Comparison of ENCODE assay signal across 25 cellular contexts in genomic region chr4:108115168-108115526, GRCh38. TPM values are rescaled to one million over a fixed set of nuclear protein-coding genes. Genes with fewer than 3 reads are reported as not detected.
DNase-seq lines count a peak whose midpoint lies in the region; ATAC-seq and TF ChIP-seq lines count a peak whose summit lies in the region.
"Had no signal": no experiment of that assay in that cellular context is flagged by ENCODE, and none has a peak within 500 bp of the region (broad histone marks: within the 10 kb centered on the region; RNA-seq: fewer than 3 reads in every experiment).

No MANE protein-coding gene starts in this region.

- H3K4me1 ChIP-seq in CD8-positive, alpha-beta T cell (ENCODE audit: insufficient read depth, low read length) = peaks cover 98% of the 10 kb centered on the region
- H3K4me1 ChIP-seq: gastrocnemius medialis, testis had no signal

- CTCF ChIA-PET in activated CD4-positive, alpha-beta memory T cell treated with anti-CD3 and anti-CD28 coated beads for 36 hours (lab: Charles Lee) = interaction anchor here (0.8 to 2.7 kb wide), 3 partner anchors 85 to 96 kb away, joined by 3 to 6 read pairs (median 6); no protein-coding TSS in a partner anchor
- CTCF ChIA-PET in activated CD4-positive, alpha-beta memory T cell treated with anti-CD3 and anti-CD28 coated beads, Interleukin-2, amount 10 ng/mL, durations not matched to agents 7 days and 5 days (lab: Charles Lee) = interaction anchor here (1.1 to 1.8 kb wide), 3 partner anchors 16 to 458 kb away, joined by 3 to 6 read pairs (median 3); no protein-coding TSS in a partner anchor
- CTCF ChIA-PET in CD8-positive, alpha-beta T cell (lab: Charles Lee) = interaction anchor here (0.6 to 2.8 kb wide), 10 partner anchors 9 to 96 kb away, joined by 3 to 8 read pairs (median 4); no protein-coding TSS in a partner anchor

- H3K9me3 ChIP-seq in CD8-positive, alpha-beta T cell (ENCODE audit: low read length) = no peaks in the 10 kb centered on the region
- H3K9me3 ChIP-seq: adrenal gland, gastrocnemius medialis, HAP-1, pancreas, testis had no signal

- peaks cover 96% of the 10 kb centered on the region for H3K4me1 Mint-ChIP-seq in activated CD4-positive, alpha-beta memory T cell treated with anti-CD3 and anti-CD28 coated beads for 36 hours (ENCODE audit: low read depth)
- H3K4me1 Mint-ChIP-seq in activated CD4-positive, alpha-beta memory T cell treated with anti-CD3 and anti-CD28 coated beads, Interleukin-2, amount 10 ng/mL, durations not matched to agents 7 days and 5 days = peaks cover 88% of the 10 kb centered on the region
- peaks cover 92% of the 10 kb centered on the region for H3K4me1 Mint-ChIP-seq in CD8-positive, alpha-beta T cell (ENCODE audit: low read depth)
- H3K4me1 Mint-ChIP-seq in activated T-helper 2 cell treated with anti-CD3 and anti-CD28 coated beads, Interferon-gamma antibody, Interleukin-2, Interleukin-4, amounts not matched to agents 10 μg/mL and 5 μg/mL and 100 μg/mL, durations not matched to agents 14 hours and 24 hours and 36 hours (ENCODE audit: low read depth) = peaks cover 87% of the 10 kb centered on the region
- peaks cover 83 to 86% of the 10 kb centered on the region in 2 donors for H3K4me1 Mint-ChIP-seq in natural killer cell

- no peaks in the 10 kb centered on the region for H3K9me3 Mint-ChIP-seq in activated CD4-positive, alpha-beta memory T cell treated with anti-CD3 and anti-CD28 coated beads for 36 hours
- no peaks in the 10 kb centered on the region for H3K9me3 Mint-ChIP-seq in activated CD4-positive, alpha-beta memory T cell treated with anti-CD3 and anti-CD28 coated beads, Interleukin-2, amount 10 ng/mL, durations not matched to agents 7 days and 5 days
- no peaks in the 10 kb centered on the region for H3K9me3 Mint-ChIP-seq in CD8-positive, alpha-beta T cell
- H3K9me3 Mint-ChIP-seq in activated T-helper 2 cell treated with anti-CD3 and anti-CD28 coated beads, Interferon-gamma antibody, Interleukin-2, Interleukin-4, amounts not matched to agents 10 μg/mL and 5 μg/mL and 100 μg/mL, durations not matched to agents 14 hours and 24 hours and 36 hours = no peaks in the 10 kb centered on the region
- H3K9me3 Mint-ChIP-seq in natural killer cell = no peaks in the 10 kb centered on the region
- H3K9me3 Mint-ChIP-seq: naive B cell; stimulated activated memory B cell treated with anti-CD40 and anti-IgM and Interleukin-4, amounts not matched to agents 10 μg/mL and 1 μg/mL and 100 μg/mL, for 72 hours had no signal

- no peak for TF ChIP-seq CTCF in CD8-positive, alpha-beta T cell (IDR thresholded peaks at IDR 0.05)
- TF ChIP-seq CTCF in natural killer cell (IDR thresholded peaks at IDR 0.05) = no peak

- peak overlapping the region; percentile 9 for H3K4me3 Mint-ChIP-seq in activated CD4-positive, alpha-beta memory T cell treated with anti-CD3 and anti-CD28 coated beads for 36 hours
- H3K4me3 Mint-ChIP-seq in activated CD4-positive, alpha-beta memory T cell treated with anti-CD3 and anti-CD28 coated beads, Interleukin-2, amount 10 ng/mL, durations not matched to agents 7 days and 5 days = no peak overlapping the region
- peak overlapping the region; percentile 32 for H3K4me3 Mint-ChIP-seq in CD8-positive, alpha-beta T cell
- no peak overlapping the region for H3K4me3 Mint-ChIP-seq in activated T-helper 2 cell treated with anti-CD3 and anti-CD28 coated beads, Interferon-gamma antibody, Interleukin-2, Interleukin-4, amounts not matched to agents 10 μg/mL and 5 μg/mL and 100 μg/mL, durations not matched to agents 14 hours and 24 hours and 36 hours (ENCODE audit: low read depth)
- H3K4me3 Mint-ChIP-seq in natural killer cell = peak overlapping the region; percentile 45
- H3K4me3 Mint-ChIP-seq: stimulated activated memory B cell treated with anti-CD40 and anti-IgM and Interleukin-4, amounts not matched to agents 10 μg/mL and 1 μg/mL and 100 μg/mL, for 72 hours had no signal

- intact Hi-C loops in activated CD4-positive, alpha-beta memory T cell treated with anti-CD3 and anti-CD28 coated beads for 36 hours (cut with micrococcal nuclease) = no loop called here
- intact Hi-C loops in CD8-positive, alpha-beta T cell (cut with DNase I, micrococcal nuclease) = loop anchor here (2.0 to 10.0 kb wide), 2 partner anchors 30 to 80 kb away; no protein-coding TSS in a partner anchor
- intact Hi-C loops in activated T-helper 2 cell treated with anti-CD3 and anti-CD28 coated beads, Interferon-gamma antibody, Interleukin-2, Interleukin-4, amounts not matched to agents 10 μg/mL and 5 μg/mL and 100 μg/mL, durations not matched to agents 14 hours and 24 hours and 36 hours (cut with micrococcal nuclease) = loop anchor here (2.0 to 5.0 kb wide), 2 partner anchors 318 to 507 kb away; partner anchors contain the start of gene RPL34
- intact Hi-C loops in natural killer cell (cut with micrococcal nuclease) = loop anchor here (5.0 kb wide), 1 partner anchor 57 kb away; no protein-coding TSS in a partner anchor

- no peak for DNase-seq in activated CD4-positive, alpha-beta memory T cell treated with anti-CD3 and anti-CD28 coated beads for 36 hours
- no peak for DNase-seq in activated CD4-positive, alpha-beta memory T cell treated with anti-CD3 and anti-CD28 coated beads, Interleukin-2, amount 10 ng/mL, durations not matched to agents 7 days and 5 days
- no peak for DNase-seq in CD8-positive, alpha-beta T cell
- no peak for DNase-seq in activated T-helper 2 cell treated with anti-CD3 and anti-CD28 coated beads, Interferon-gamma antibody, Interleukin-2, Interleukin-4, amounts not matched to agents 10 μg/mL and 5 μg/mL and 100 μg/mL, durations not matched to agents 14 hours and 24 hours and 36 hours (ENCODE audit: low spot score)
- DNase-seq in natural killer cell = no peak
- no peak for DNase-seq in NCI-H510A (lab: John Stamatoyannopoulos, UW)
- DNase-seq: ACHN; activated CD4-positive, alpha-beta T cell treated with anti-CD3 and anti-CD28 coated beads, Interleukin-2, amount 50 U/mL, for 4 hours; adrenal gland; brain microvascular endothelial cell; gastrocnemius medialis; hippocampal formation; mesendoderm; MM.1S; NCI-H1436; pancreas; stimulated activated CD4-positive, alpha-beta T cell treated with anti-CD3 and anti-CD28 coated beads, Interleukin-2, amount 100 ng/mL, for 48 hours; SW 1271; testis had no signal

- H3K27ac ChIP-seq in CD8-positive, alpha-beta T cell (ENCODE audit: low read depth, low read length) = no peak overlapping the region
- H3K27ac ChIP-seq: brain microvascular endothelial cell, gastrocnemius medialis, pancreas, testis had no signal

- no peak overlapping the region for H3K4me3 ChIP-seq in CD8-positive, alpha-beta T cell (ENCODE audit: low read depth, low read length)
- H3K4me3 ChIP-seq: adrenal gland, gastrocnemius medialis, HAP-1, pancreas, testis had no signal

- H3K36me3 ChIP-seq in CD8-positive, alpha-beta T cell (ENCODE audit: insufficient read depth, low read length) = peaks cover 9% of the 10 kb centered on the region
- H3K36me3 ChIP-seq: adrenal gland, brain microvascular endothelial cell, gastrocnemius medialis, HAP-1, pancreas had no signal

- H3K36me3 Mint-ChIP-seq in activated CD4-positive, alpha-beta memory T cell treated with anti-CD3 and anti-CD28 coated beads for 36 hours = peaks cover 27% of the 10 kb centered on the region
- peaks cover 14% of the 10 kb centered on the region for H3K36me3 Mint-ChIP-seq in activated CD4-positive, alpha-beta memory T cell treated with anti-CD3 and anti-CD28 coated beads, Interleukin-2, amount 10 ng/mL, durations not matched to agents 7 days and 5 days (ENCODE audit: low read depth)
- H3K36me3 Mint-ChIP-seq in CD8-positive, alpha-beta T cell = peaks cover 64% of the 10 kb centered on the region
- peaks cover 23% of the 10 kb centered on the region for H3K36me3 Mint-ChIP-seq in activated T-helper 2 cell treated with anti-CD3 and anti-CD28 coated beads, Interferon-gamma antibody, Interleukin-2, Interleukin-4, amounts not matched to agents 10 μg/mL and 5 μg/mL and 100 μg/mL, durations not matched to agents 14 hours and 24 hours and 36 hours (ENCODE audit: low read depth)
- H3K36me3 Mint-ChIP-seq in natural killer cell = no peaks in the 10 kb centered on the region
- H3K36me3 Mint-ChIP-seq: naive B cell; stimulated activated memory B cell treated with anti-CD40 and anti-IgM and Interleukin-4, amounts not matched to agents 10 μg/mL and 1 μg/mL and 100 μg/mL, for 72 hours had no signal

- H3K27ac Mint-ChIP-seq in activated CD4-positive, alpha-beta memory T cell treated with anti-CD3 and anti-CD28 coated beads for 36 hours = peak overlapping the region; percentile 89
- H3K27ac Mint-ChIP-seq in activated CD4-positive, alpha-beta memory T cell treated with anti-CD3 and anti-CD28 coated beads, Interleukin-2, amount 10 ng/mL, durations not matched to agents 7 days and 5 days = no peak overlapping the region
- peak overlapping the region; percentile 98 for H3K27ac Mint-ChIP-seq in CD8-positive, alpha-beta T cell
- peak overlapping the region; percentile 90 for H3K27ac Mint-ChIP-seq in activated T-helper 2 cell treated with anti-CD3 and anti-CD28 coated beads, Interferon-gamma antibody, Interleukin-2, Interleukin-4, amounts not matched to agents 10 μg/mL and 5 μg/mL and 100 μg/mL, durations not matched to agents 14 hours and 24 hours and 36 hours
- H3K27ac Mint-ChIP-seq in natural killer cell = peak overlapping the region; percentile 52 to 77
- H3K27ac Mint-ChIP-seq: stimulated activated memory B cell treated with anti-CD40 and anti-IgM and Interleukin-4, amounts not matched to agents 10 μg/mL and 1 μg/mL and 100 μg/mL, for 72 hours had no signal

- POLR2A ChIA-PET in activated CD4-positive, alpha-beta memory T cell treated with anti-CD3 and anti-CD28 coated beads for 36 hours (lab: Charles Lee) = interaction anchor here (0.9 to 5.0 kb wide), 7 partner anchors 8 to 84 kb away, joined by 3 to 24 read pairs (median 3); no protein-coding TSS in a partner anchor
- POLR2A ChIA-PET in activated CD4-positive, alpha-beta memory T cell treated with anti-CD3 and anti-CD28 coated beads, Interleukin-2, amount 10 ng/mL, durations not matched to agents 7 days and 5 days (lab: Charles Lee) = interaction anchor here (1.0 to 6.8 kb wide), 7 partner anchors 18 to 58 kb away, joined by 3 to 38 read pairs (median 4); partner anchors contain the start of gene LEF1
- POLR2A ChIA-PET in CD8-positive, alpha-beta T cell (lab: Charles Lee) = interaction anchor here (0.9 to 4.6 kb wide), 16 partner anchors 7 to 85 kb away, joined by 3 to 27 read pairs (median 5); partner anchors contain the start of gene LEF1

- H3K27me3 Mint-ChIP-seq in activated CD4-positive, alpha-beta memory T cell treated with anti-CD3 and anti-CD28 coated beads for 36 hours = no peaks in the 10 kb centered on the region
- peaks cover 12% of the 10 kb centered on the region for H3K27me3 Mint-ChIP-seq in activated CD4-positive, alpha-beta memory T cell treated with anti-CD3 and anti-CD28 coated beads, Interleukin-2, amount 10 ng/mL, durations not matched to agents 7 days and 5 days
- H3K27me3 Mint-ChIP-seq in CD8-positive, alpha-beta T cell (ENCODE audit: low read depth) = no peaks in the 10 kb centered on the region
- H3K27me3 Mint-ChIP-seq in activated T-helper 2 cell treated with anti-CD3 and anti-CD28 coated beads, Interferon-gamma antibody, Interleukin-2, Interleukin-4, amounts not matched to agents 10 μg/mL and 5 μg/mL and 100 μg/mL, durations not matched to agents 14 hours and 24 hours and 36 hours (ENCODE audit: low read depth) = no peaks in the 10 kb centered on the region
- no peaks in the 10 kb centered on the region for H3K27me3 Mint-ChIP-seq in natural killer cell (ENCODE audit: low read depth in 2 of 2)
- H3K27me3 Mint-ChIP-seq: naive B cell had no signal

- H3K27me3 ChIP-seq in CD8-positive, alpha-beta T cell (ENCODE audit: insufficient read depth, low read length) = no peaks in the 10 kb centered on the region
- H3K27me3 ChIP-seq: adrenal gland, brain microvascular endothelial cell, gastrocnemius medialis, pancreas, testis had no signal

- no peak for ATAC-seq in CD8-positive, alpha-beta T cell
- ATAC-seq in natural killer cell = no peak
- no peak for ATAC-seq in GM18909 (IDR thresholded peaks at IDR 0.05; ENCODE audit: poor library complexity, unreplicated experiment)
- no peak for ATAC-seq in HG03354 (IDR thresholded peaks at IDR 0.05; ENCODE audit: poor library complexity, severe bottlenecking, unreplicated experiment)
- ATAC-seq: gastrocnemius medialis, left lobe of liver had no signal

RNA-seq across cellular contexts. Expression of gene LEF1, which starts 53.6 kb away (rescaled TPM):
- total RNA-seq in activated CD4-positive, alpha-beta memory T cell treated with anti-CD3 and anti-CD28 coated beads for 36 hours = 100 to 1,000 TPM; 111 to 122 TPM
- 10 to 100 TPM; 67.4 to 68.2 TPM for total RNA-seq in activated CD4-positive, alpha-beta memory T cell treated with anti-CD3 and anti-CD28 coated beads, Interleukin-2, amount 10 ng/mL, durations not matched to agents 7 days and 5 days
- 100 to 1,000 TPM; 325 to 335 TPM for total RNA-seq in CD8-positive, alpha-beta T cell
- total RNA-seq in activated T-helper 2 cell treated with anti-CD3 and anti-CD28 coated beads, Interferon-gamma antibody, Interleukin-2, Interleukin-4, amounts not matched to agents 10 μg/mL and 5 μg/mL and 100 μg/mL, durations not matched to agents 14 hours and 24 hours and 36 hours = 74.0 and 77.0 TPM in 2 replicates
- 10 to 100 TPM; 18.7 to 39.8 (median 24.5) TPM for total RNA-seq in natural killer cell

Comparison
In these comparisons a context has a peak if more than half of its experiments do, and no peak if none do; other contexts are left out.
1. H3K4me3 Mint-ChIP-seq: peak in activated CD4-positive, alpha-beta memory T cell treated with anti-CD3 and anti-CD28 coated beads for 36 hours (single experiment), CD8-positive, alpha-beta T cell (single experiment) and natural killer cell (single experiment); none in activated CD4-positive, alpha-beta memory T cell treated with anti-CD3 and anti-CD28 coated beads, Interleukin-2, amount 10 ng/mL, durations not matched to agents 7 days and 5 days (single experiment) and activated T-helper 2 cell treated with anti-CD3 and anti-CD28 coated beads, Interferon-gamma antibody, Interleukin-2, Interleukin-4, amounts not matched to agents 10 μg/mL and 5 μg/mL and 100 μg/mL, durations not matched to agents 14 hours and 24 hours and 36 hours (single experiment).